17 cellular contexts compared by ENCODE assay signal in genomic region chr11:122398167-122398566, GRCh38.
A peak's percentile ranks its signal among the peaks of the same experiment; 100 is the strongest.
DNase-seq lines count a peak whose midpoint lies in the region; ATAC-seq lines count a peak whose summit lies in the region.
"Had no signal": no experiment of that assay in that cellular context is flagged by ENCODE, and none has a peak within 500 bp of the region (broad histone marks: within the 10 kb centered on the region; RNA-seq: fewer than 3 reads in every experiment).

No MANE protein-coding gene starts in this region.

- H3K36me3 ChIP-seq in aorta (ENCODE audit: control insufficient read depth in 1 of 2, insufficient read depth in 2 of 2, low read length in 1 of 2): no peaks in the 10 kb centered on the region
- H3K36me3 ChIP-seq: ovary had no signal

- CTCF ChIA-PET in activated CD4-positive, alpha-beta T cell treated with anti-CD3 and anti-CD28 coated beads for 36 hours (lab: Charles Lee): no interaction called here
- CTCF ChIA-PET in activated CD4-positive, alpha-beta memory T cell treated with anti-CD3 and anti-CD28 coated beads for 36 hours (lab: Charles Lee): no interaction called here

- peak; percentile 57 for ATAC-seq in activated CD4-positive, alpha-beta T cell treated with anti-CD3 and anti-CD28 coated beads for 36 hours
- ATAC-seq in HG02610 (IDR thresholded peaks at IDR 0.05; ENCODE audit: unreplicated experiment) (peak; percentile 76), left ventricle myocardium superior (peak; percentile 73), aorta (ENCODE audit: low FRiP score) (no peak)
- ATAC-seq: SK-N-SH treated with all-trans-retinoic acid at 6 μM for 48 hours had no signal

- H3K4me1 ChIP-seq in aorta (ENCODE audit: control insufficient read depth in 1 of 2, insufficient read depth in 2 of 2, low read length in 2 of 2): no peaks in the 10 kb centered on the region

- intact Hi-C loops in activated CD4-positive, alpha-beta T cell treated with anti-CD3 and anti-CD28 coated beads for 36 hours (cut with DNase I, micrococcal nuclease): no loop called here
- intact Hi-C loops in activated CD4-positive, alpha-beta memory T cell treated with anti-CD3 and anti-CD28 coated beads for 36 hours (cut with micrococcal nuclease): loop anchor here (1.0 kb wide), 1 partner anchor 22 kb away; no protein-coding TSS in a partner anchor
- intact Hi-C loops in left ventricle myocardium superior (cut with micrococcal nuclease): no loop called here
- intact Hi-C loops in aorta (cut with DNase I): no loop called here

- peak overlapping the region; percentile 53 for H3K27ac Mint-ChIP-seq in activated CD4-positive, alpha-beta T cell treated with anti-CD3 and anti-CD28 coated beads for 36 hours
- peak overlapping the region; percentile 34 for H3K27ac Mint-ChIP-seq in activated CD4-positive, alpha-beta memory T cell treated with anti-CD3 and anti-CD28 coated beads for 36 hours
- H3K27ac Mint-ChIP-seq: CD4-positive, CD25-positive, alpha-beta regulatory T cell had no signal

- H3K9me3 Mint-ChIP-seq in activated CD4-positive, alpha-beta T cell treated with anti-CD3 and anti-CD28 coated beads for 36 hours (ENCODE audit: low read depth): no peaks in the 10 kb centered on the region
- no peaks in the 10 kb centered on the region for H3K9me3 Mint-ChIP-seq in activated CD4-positive, alpha-beta memory T cell treated with anti-CD3 and anti-CD28 coated beads for 36 hours

- H3K27me3 ChIP-seq in aorta (ENCODE audit: control insufficient read depth in 1 of 2, insufficient read depth in 2 of 2, low read length in 1 of 2): no peaks in the 10 kb centered on the region
- H3K27me3 ChIP-seq: ovary had no signal

- H3K27me3 Mint-ChIP-seq in activated CD4-positive, alpha-beta T cell treated with anti-CD3 and anti-CD28 coated beads for 36 hours: peaks cover 11% of the 10 kb centered on the region
- H3K27me3 Mint-ChIP-seq in activated CD4-positive, alpha-beta memory T cell treated with anti-CD3 and anti-CD28 coated beads for 36 hours: peaks cover 2% of the 10 kb centered on the region

- no peak overlapping the region for H3K4me3 ChIP-seq in aorta (ENCODE audit: low read length in 2 of 2)
- H3K4me3 ChIP-seq: ovary had no signal

- WGBS in aorta, 2 donors: 74 to 77% methylated on average over 1 of the region's 1 CpG

- H3K27ac ChIP-seq in aorta (ENCODE audit: low read depth in 1 of 2, low read length in 2 of 2): no peak overlapping the region
- H3K27ac ChIP-seq: 22Rv1, ovary, VCaP had no signal

- POLR2A ChIA-PET in activated CD4-positive, alpha-beta T cell treated with anti-CD3 and anti-CD28 coated beads for 36 hours (lab: Charles Lee): no interaction called here
- POLR2A ChIA-PET in activated CD4-positive, alpha-beta memory T cell treated with anti-CD3 and anti-CD28 coated beads for 36 hours (lab: Charles Lee): no interaction called here

- H3K9me3 ChIP-seq in aorta (ENCODE audit: control insufficient read depth, low read length): no peaks in the 10 kb centered on the region
- H3K9me3 ChIP-seq: ovary had no signal

- H3K4me3 Mint-ChIP-seq in activated CD4-positive, alpha-beta T cell treated with anti-CD3 and anti-CD28 coated beads for 36 hours: no peak overlapping the region
- no peak overlapping the region for H3K4me3 Mint-ChIP-seq in activated CD4-positive, alpha-beta memory T cell treated with anti-CD3 and anti-CD28 coated beads for 36 hours
- H3K4me3 Mint-ChIP-seq: CD4-positive, CD25-positive, alpha-beta regulatory T cell had no signal

- no peaks in the 10 kb centered on the region for H3K36me3 Mint-ChIP-seq in activated CD4-positive, alpha-beta T cell treated with anti-CD3 and anti-CD28 coated beads for 36 hours (ENCODE audit: low read depth)
- H3K36me3 Mint-ChIP-seq in activated CD4-positive, alpha-beta memory T cell treated with anti-CD3 and anti-CD28 coated beads for 36 hours: no peaks in the 10 kb centered on the region
- H3K36me3 Mint-ChIP-seq: CD4-positive, CD25-positive, alpha-beta regulatory T cell had no signal

- peak; percentile 22 for DNase-seq in activated CD4-positive, alpha-beta T cell treated with anti-CD3 and anti-CD28 coated beads for 36 hours
- no peak for DNase-seq in activated CD4-positive, alpha-beta T cell treated with anti-CD3 and anti-CD28 coated beads for 1 hour
- DNase-seq in activated CD4-positive, alpha-beta memory T cell treated with anti-CD3 and anti-CD28 coated beads for 36 hours: peak; percentile 25
- no peak for DNase-seq in left ventricle myocardium superior
- DNase-seq in stimulated activated CD4-positive, alpha-beta T cell treated with anti-CD3 and anti-CD28 coated beads, Interleukin-4, amount 100 ng/mL, for 4 hours: no peak
- DNase-seq in aorta: no peak
- DNase-seq in NOMO-1 (lab: John Stamatoyannopoulos, UW; ENCODE audit: unreplicated experiment in 2 of 2): no peak
- DNase-seq: CD4-positive, CD25-positive, alpha-beta regulatory T cell; EL; islet precursor cell; NCI-H2171; ovary; stimulated activated CD4-positive, alpha-beta T cell treated with anti-CD3 and anti-CD28 coated beads, Interleukin-12 subunit alpha, Interleukin-12 subunit beta, amount 100 ng/mL, for 4 hours had no signal

- peaks cover 16% of the 10 kb centered on the region for H3K4me1 Mint-ChIP-seq in activated CD4-positive, alpha-beta T cell treated with anti-CD3 and anti-CD28 coated beads for 36 hours
- H3K4me1 Mint-ChIP-seq in activated CD4-positive, alpha-beta memory T cell treated with anti-CD3 and anti-CD28 coated beads for 36 hours (ENCODE audit: low read depth): peaks cover 17% of the 10 kb centered on the region
- H3K4me1 Mint-ChIP-seq: CD4-positive, CD25-positive, alpha-beta regulatory T cell had no signal

Comparison
In these comparisons a context has a peak if more than half of its experiments do, and no peak if none do; other contexts are left out.
1. DNase-seq: peak in activated CD4-positive, alpha-beta T cell treated with anti-CD3 and anti-CD28 coated beads for 36 hours (single experiment) and activated CD4-positive, alpha-beta memory T cell treated with anti-CD3 and anti-CD28 coated beads for 36 hours (single experiment); none in activated CD4-positive, alpha-beta T cell treated with anti-CD3 and anti-CD28 coated beads for 1 hour (single experiment), left ventricle myocardium superior (single experiment), stimulated activated CD4-positive, alpha-beta T cell treated with anti-CD3 and anti-CD28 coated beads, Interleukin-4, amount 100 ng/mL, for 4 hours (0 of 2), aorta (0 of 2) and NOMO-1 (0 of 2).